Comparison of ENCODE assay signal across 8 cellular contexts in genomic region chr4:112910109-112910736, GRCh38.
DNase-seq lines count a peak whose midpoint lies in the region; ATAC-seq and TF ChIP-seq lines count a peak whose summit lies in the region.

No MANE protein-coding gene starts in this region.

- H4K20me1 ChIP-seq in Karpas-422 (ENCODE audit: insufficient read depth, low read depth, low read length) (no peaks in the 10 kb centered on the region), fibroblast of lung (ENCODE audit: control insufficient read depth, extremely low read depth, insufficient read depth, low read length) (no peaks in the 10 kb centered on the region)

- H3K36me3 ChIP-seq in Karpas-422 (ENCODE audit: insufficient read depth, low read length) (no peaks in the 10 kb centered on the region), fibroblast of lung (ENCODE audit: control insufficient read depth, insufficient read depth, low read length) (no peaks in the 10 kb centered on the region), rectal smooth muscle tissue (ENCODE audit: control insufficient read depth, insufficient read depth, low read length) (no peaks in the 10 kb centered on the region)

- H2AFZ ChIP-seq in Karpas-422 (ENCODE audit: low read length) (no peak overlapping the region), fibroblast of lung (ENCODE audit: low read length) (no peak overlapping the region)

- DNase-seq in GM12864 (ENCODE audit: low read depth), result no peak
- no peak for DNase-seq in Karpas-422
- DNase-seq in fibroblast of lung (ENCODE audit: low read depth in 2 of 2), result peak; percentile 68 to 82
- DNase-seq in stimulated activated CD8-positive, alpha-beta memory T cell treated with anti-CD3 and anti-CD28 coated beads, Interleukin-4, amount 100 ng/mL, for 48 hours, result no peak
- DNase-seq in activated CD4-positive, alpha-beta T cell treated with anti-CD3 and anti-CD28 coated beads for 4 hours, result no peak
- no peak for DNase-seq in stimulated activated CD4-positive, alpha-beta T cell treated with anti-CD3 and anti-CD28 coated beads, Interleukin-1b, Interleukin-23, amount 100 ng/mL, for 48 hours

- TF ChIP-seq CTCF in GM12864 (IDR thresholded peaks at IDR 0.05; ENCODE audit: low read depth, low read length, missing control alignments) (no peak), fibroblast of lung (conservative IDR thresholded peaks at IDR 0.05 in 1 of 2, IDR thresholded peaks at IDR 0.05 in 1 of 2; ENCODE audit: low read depth in 1 of 2, low read length in 2 of 2) (peak in 1 of 2 donors; percentile 41)

- H3K4me2 ChIP-seq in Karpas-422 (ENCODE audit: low read depth, low read length, poor library complexity, severe bottlenecking) (peak overlapping the region; percentile 27), fibroblast of lung (ENCODE audit: extremely low read depth, insufficient read depth, low read length) (peak overlapping the region; percentile 52)

- H3K9me3 ChIP-seq in Karpas-422 (ENCODE audit: low read length) (no peaks in the 10 kb centered on the region), fibroblast of lung (ENCODE audit: control insufficient read depth, insufficient read depth, low read depth, low read length) (no peaks in the 10 kb centered on the region)

- H3K27me3 ChIP-seq in Karpas-422 (ENCODE audit: low read length), result no peaks in the 10 kb centered on the region
- no peaks in the 10 kb centered on the region for H3K27me3 ChIP-seq in fibroblast of lung (ENCODE audit: control insufficient read depth, insufficient read depth, low read length)
- no peaks in the 10 kb centered on the region for H3K27me3 ChIP-seq in rectal smooth muscle tissue (ENCODE audit: control insufficient read depth, insufficient read depth, low read length)

- H3K9ac ChIP-seq in Karpas-422 (ENCODE audit: low read length), result no peak overlapping the region
- H3K9ac ChIP-seq in fibroblast of lung (ENCODE audit: insufficient read depth, low read length), result no peak overlapping the region
- no peak overlapping the region for H3K9ac ChIP-seq in rectal smooth muscle tissue (ENCODE audit: low read length)

- H3K4me3 ChIP-seq in GM12864 (ENCODE audit: low read depth, low read length) (peak overlapping the region; percentile 42; the same call in 1 of the 2 replicates), Karpas-422 (ENCODE audit: low read length) (no peak overlapping the region), fibroblast of lung (replicated peaks in 1 of 4; ENCODE audit: control extremely low read depth in 1 of 4, insufficient read depth in 1 of 4, low read depth in 3 of 4, low read length in 4 of 4) (peak overlapping the region in 2 of 4 experiments; percentile 1 to 39), rectal smooth muscle tissue (ENCODE audit: low read length) (peak overlapping the region; percentile 50)

- H3K27ac ChIP-seq in Karpas-422 (ENCODE audit: low read length) (no peak overlapping the region), fibroblast of lung (ENCODE audit: insufficient read depth, low read length) (no peak overlapping the region), rectal smooth muscle tissue (ENCODE audit: low read depth, low read length) (peak overlapping the region; percentile 68)

- ATAC-seq in HG03135 (IDR thresholded peaks at IDR 0.05; ENCODE audit: unreplicated experiment), result no peak

- no peaks in the 10 kb centered on the region for H3K79me2 ChIP-seq in Karpas-422 (ENCODE audit: low read length)
- no peaks in the 10 kb centered on the region for H3K79me2 ChIP-seq in fibroblast of lung (ENCODE audit: control insufficient read depth, insufficient read depth, low read length)

- H3K9me2 ChIP-seq in Karpas-422 (replicated peaks; ENCODE audit: insufficient read depth, low read length), result no peaks in the 10 kb centered on the region

- peaks cover 4% of the 10 kb centered on the region; the same call in 1 of the 2 replicates for H3K4me1 ChIP-seq in Karpas-422 (ENCODE audit: low read length)
- no peaks in the 10 kb centered on the region for H3K4me1 ChIP-seq in fibroblast of lung (ENCODE audit: control insufficient read depth, extremely low read depth, insufficient read depth, low read length)
- peaks cover 2% of the 10 kb centered on the region for H3K4me1 ChIP-seq in rectal smooth muscle tissue (ENCODE audit: control insufficient read depth, insufficient read depth, low read length)

Comparison
In these comparisons a context has a peak if more than half of its experiments do, and no peak if none do; other contexts are left out.
1. DNase-seq: peak in fibroblast of lung (2 of 2); none in GM12864 (single experiment), Karpas-422 (single experiment), stimulated activated CD8-positive, alpha-beta memory T cell treated with anti-CD3 and anti-CD28 coated beads, Interleukin-4, amount 100 ng/mL, for 48 hours (single experiment), activated CD4-positive, alpha-beta T cell treated with anti-CD3 and anti-CD28 coated beads for 4 hours (0 of 2) and stimulated activated CD4-positive, alpha-beta T cell treated with anti-CD3 and anti-CD28 coated beads, Interleukin-1b, Interleukin-23, amount 100 ng/mL, for 48 hours (single experiment).